In genomic region chr19:47518139-47518538, GRCh38 we compare ENCODE assay signal across 9 cellular contexts.
DNase-seq lines count a peak whose midpoint lies in the region; ATAC-seq lines count a peak whose summit lies in the region.
"Had no signal": no experiment of that assay in that cellular context is flagged by ENCODE, and none has a peak within 500 bp of the region (broad histone marks: within the 10 kb centered on the region; RNA-seq: fewer than 3 reads in every experiment).

No MANE protein-coding gene starts in this region.

- DNase-seq in GF-D8 (lab: John Stamatoyannopoulos, UW) (peak; percentile 46), activated T-cell treated with anti-CD3 and anti-CD28 coated beads for 24 hours (ENCODE audit: low read depth) (peak; percentile 49), DMS 273 treated with DMSO at 0.1 percent for 48 hours (lab: John Stamatoyannopoulos, UW) (no peak), amygdala (lab: John Stamatoyannopoulos, UW) (no peak), NCI-H82 (lab: John Stamatoyannopoulos, UW) (no peak)
- DNase-seq in stimulated activated CD4-positive, alpha-beta T cell treated with anti-CD3 and anti-CD28 coated beads, Interleukin-12 subunit alpha, Interleukin-12 subunit beta, amount 100 ng/mL, for 4 hours: peak; percentile 15
- DNase-seq: NCI-H2171 treated with DMSO at 0.1 percent for 48 hours had no signal

- ATAC-seq in HG03095 (IDR thresholded peaks at IDR 0.05; ENCODE audit: unreplicated experiment): peak; percentile 44
- ATAC-seq in GM21528 (IDR thresholded peaks at IDR 0.05; ENCODE audit: low FRiP score, unreplicated experiment): no peak

Comparison
In these comparisons a context has a peak if more than half of its experiments do, and no peak if none do; other contexts are left out.
1. DNase-seq: peak in GF-D8 (single experiment), activated T-cell treated with anti-CD3 and anti-CD28 coated beads for 24 hours (single experiment) and stimulated activated CD4-positive, alpha-beta T cell treated with anti-CD3 and anti-CD28 coated beads, Interleukin-12 subunit alpha, Interleukin-12 subunit beta, amount 100 ng/mL, for 4 hours (single experiment); none in DMS 273 treated with DMSO at 0.1 percent for 48 hours (single experiment), amygdala (0 of 56) and NCI-H82 (single experiment).